1 cellular context compared by ENCODE assay signal in genomic region chr7:100431286-100431735, GRCh38.
TF ChIP-seq lines count a peak whose summit lies in the region.

No MANE protein-coding gene starts in this region.

TF ChIP-seq in endothelial cell of umbilical vein, 7 proteins besides CTCF, POLR2A, EP300 and RAD21:
- TF ChIP-seq MAX (IDR thresholded peaks at IDR 0.05; ENCODE audit: insufficient read depth, insufficient read length), result no peak
- no peak for TF ChIP-seq POLR2AphosphoS5 (IDR thresholded peaks at IDR 0.05; ENCODE audit: insufficient read depth, low read depth, low read length)
- TF ChIP-seq GATA2 (IDR thresholded peaks at IDR 0.05; ENCODE audit: insufficient read depth, insufficient read length, low read depth, low read length), result no peak
- no peak for TF ChIP-seq MYC (IDR thresholded peaks at IDR 0.05; ENCODE audit: low read depth, low read length)
- no peak for TF ChIP-seq EZH2 (IDR thresholded peaks at IDR 0.05; ENCODE audit: borderline replicate concordance, low read depth, low read length, severe bottlenecking)
- TF ChIP-seq FOS (IDR thresholded peaks at IDR 0.05; ENCODE audit: borderline replicate concordance, insufficient read depth, low read length), result no peak
- no peak for TF ChIP-seq JUN (IDR thresholded peaks at IDR 0.05; ENCODE audit: borderline replicate concordance, insufficient read depth, insufficient read length, low read depth)
